Comparison of ENCODE assay signal across 23 cellular contexts in the genomic region with DNA sequence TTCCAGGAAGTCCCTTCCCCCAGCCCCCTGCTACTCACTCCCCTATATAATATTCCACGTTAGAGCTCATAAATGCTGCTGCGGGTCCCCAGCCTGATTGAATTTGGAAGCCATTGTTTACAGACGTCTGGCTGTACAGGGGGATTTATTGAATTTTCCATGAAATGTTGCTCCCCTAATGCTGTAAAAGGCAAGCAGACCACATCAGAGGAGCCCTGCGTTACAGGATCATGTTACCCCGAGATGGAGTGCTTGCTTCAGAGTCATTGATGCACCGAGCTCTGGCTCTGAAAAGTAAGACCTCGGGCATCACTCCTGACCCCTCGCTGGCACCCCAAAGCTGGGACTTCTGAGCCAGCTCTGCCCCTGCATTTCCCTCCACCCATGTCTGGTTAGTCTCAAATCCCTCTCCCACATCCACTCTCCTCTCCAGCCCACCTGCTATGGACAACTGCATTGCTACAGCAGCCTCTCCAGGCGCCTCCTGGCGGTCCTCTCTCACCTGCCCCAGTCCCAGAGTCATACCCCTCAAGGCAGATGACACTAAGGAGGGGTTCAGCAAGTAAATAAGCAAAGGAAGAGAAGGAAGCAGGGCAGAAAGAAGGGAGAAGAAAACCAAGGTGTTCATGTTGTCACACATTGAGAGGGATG.
DNase-seq lines count a peak whose midpoint lies in the region; ATAC-seq and TF ChIP-seq lines count a peak whose summit lies in the region.
"Had no signal": no experiment of that assay in that cellular context is flagged by ENCODE, and none has a peak within 500 bp of the region (broad histone marks: within the 10 kb centered on the region; RNA-seq: fewer than 3 reads in every experiment).

No MANE protein-coding gene starts in this region.

- peaks cover 71% of the 10 kb centered on the region for H3K27me3 Mint-ChIP-seq in HFFc6 (ENCODE audit: insufficient read depth)
- peaks cover 9% of the 10 kb centered on the region for H3K27me3 Mint-ChIP-seq in activated CD4-positive, alpha-beta T cell treated with anti-CD3 and anti-CD28 coated beads, Interleukin-2, amount 10 ng/mL, durations not matched to agents 24 days and 14 days
- peaks cover 17% of the 10 kb centered on the region for H3K27me3 Mint-ChIP-seq in activated T-cell treated with anti-CD3 and anti-CD28 coated beads, Interleukin-2, amount 50 U/mL, for 72 hours (ENCODE audit: low read depth)
- peaks cover 16 to 56% of the 10 kb centered on the region in 2 donors for H3K27me3 Mint-ChIP-seq in effector memory CD8-positive, alpha-beta T cell

- H3K27ac ChIP-seq in angular gyrus (ENCODE audit: low read depth, low read length), result peak overlapping the region; percentile 62
- H3K27ac ChIP-seq: epithelial cell of prostate, neutrophil, psoas muscle, suprapubic skin had no signal

- H3K36me3 Mint-ChIP-seq in HFFc6 (ENCODE audit: low read depth), result no peaks in the 10 kb centered on the region
- no peaks in the 10 kb centered on the region for H3K36me3 Mint-ChIP-seq in activated CD4-positive, alpha-beta T cell treated with anti-CD3 and anti-CD28 coated beads, Interleukin-2, amount 10 ng/mL, durations not matched to agents 24 days and 14 days (ENCODE audit: low read depth)
- H3K36me3 Mint-ChIP-seq in activated T-cell treated with anti-CD3 and anti-CD28 coated beads, Interleukin-2, amount 50 U/mL, for 72 hours (ENCODE audit: insufficient read depth in 2 of 2), result no peaks in the 10 kb centered on the region
- no peaks in the 10 kb centered on the region for H3K36me3 Mint-ChIP-seq in effector memory CD8-positive, alpha-beta T cell (ENCODE audit: insufficient read depth)
- H3K36me3 Mint-ChIP-seq: stimulated activated effector memory CD8-positive, alpha-beta T cell treated with anti-CD3 and anti-CD28 coated beads, Interleukin-12 subunit alpha, Interleukin-12 subunit beta, amount 100 ng/mL, for 72 hours had no signal

- intact Hi-C loops in activated CD4-positive, alpha-beta T cell treated with anti-CD3 and anti-CD28 coated beads, Interleukin-2, amount 10 ng/mL, durations not matched to agents 24 days and 14 days (cut with micrococcal nuclease), result no loop called here

- no peak overlapping the region for H3K4me3 Mint-ChIP-seq in HFFc6
- no peak overlapping the region for H3K4me3 Mint-ChIP-seq in activated CD4-positive, alpha-beta T cell treated with anti-CD3 and anti-CD28 coated beads, Interleukin-2, amount 10 ng/mL, durations not matched to agents 24 days and 14 days
- H3K4me3 Mint-ChIP-seq in activated T-cell treated with anti-CD3 and anti-CD28 coated beads, Interleukin-2, amount 50 U/mL, for 72 hours, result no peak overlapping the region
- no peak overlapping the region for H3K4me3 Mint-ChIP-seq in effector memory CD8-positive, alpha-beta T cell
- H3K4me3 Mint-ChIP-seq: activated CD8-positive, alpha-beta T cell treated with anti-CD3 and anti-CD28 coated beads, Interleukin-2, amount 10 ng/mL, durations not matched to agents 7 days and 5 days; stimulated activated effector memory CD8-positive, alpha-beta T cell treated with anti-CD3 and anti-CD28 coated beads, Interleukin-12 subunit alpha, Interleukin-12 subunit beta, amount 100 ng/mL, for 72 hours had no signal

- DNase-seq in GM12865 (ENCODE audit: low read depth) (peak; percentile 3), HFFc6 (no peak), iPS-NIHi7 (ENCODE audit: extremely low spot score) (peak; percentile 53), D341Med (ENCODE audit: low spot score) (no peak)
- no peak for DNase-seq in activated CD4-positive, alpha-beta T cell treated with anti-CD3 and anti-CD28 coated beads, Interleukin-2, amount 10 ng/mL, durations not matched to agents 24 days and 14 days
- no peak for DNase-seq in activated T-cell treated with anti-CD3 and anti-CD28 coated beads, Interleukin-2, amount 50 U/mL, for 72 hours
- no peak for DNase-seq in effector memory CD8-positive, alpha-beta T cell
- DNase-seq: activated CD8-positive, alpha-beta T cell treated with anti-CD3 and anti-CD28 coated beads, Interleukin-2, amount 10 ng/mL, durations not matched to agents 7 days and 5 days; activated naive CD4-positive, alpha-beta T cell treated with Interleukin-2 at 50 U/mL for 16 hours; activated T-cell treated with anti-CD3 and anti-CD28 coated beads, Interleukin-2, amount 50 U/mL, for 1 hour; C1 segment of cervical spinal cord; HCEC 1CT; kidney; NCI-H2107; NCI-H524; psoas muscle; stimulated activated CD4-positive, alpha-beta T cell treated with anti-CD3 and anti-CD28 coated beads, Interleukin-2, amount 100 ng/mL, for 24 hours had no signal

- TF ChIP-seq CTCF in GM12865 (IDR thresholded peaks at IDR 0.05; ENCODE audit: insufficient read depth, low read depth, low read length, missing control alignments) (no peak), HFFc6 (IDR thresholded peaks at IDR 0.05) (peak; percentile 32; the same call in 1 of the 2 replicates)

- no peak overlapping the region for H3K27ac Mint-ChIP-seq in HFFc6
- no peak overlapping the region for H3K27ac Mint-ChIP-seq in activated CD4-positive, alpha-beta T cell treated with anti-CD3 and anti-CD28 coated beads, Interleukin-2, amount 10 ng/mL, durations not matched to agents 24 days and 14 days
- no peak overlapping the region for H3K27ac Mint-ChIP-seq in activated T-cell treated with anti-CD3 and anti-CD28 coated beads, Interleukin-2, amount 50 U/mL, for 72 hours
- no peak overlapping the region for H3K27ac Mint-ChIP-seq in effector memory CD8-positive, alpha-beta T cell
- H3K27ac Mint-ChIP-seq: activated CD8-positive, alpha-beta T cell treated with anti-CD3 and anti-CD28 coated beads, Interleukin-2, amount 10 ng/mL, durations not matched to agents 7 days and 5 days; stimulated activated effector memory CD8-positive, alpha-beta T cell treated with anti-CD3 and anti-CD28 coated beads, Interleukin-12 subunit alpha, Interleukin-12 subunit beta, amount 100 ng/mL, for 72 hours had no signal

- no peaks in the 10 kb centered on the region for H3K4me1 Mint-ChIP-seq in HFFc6 (ENCODE audit: low read depth)
- no peaks in the 10 kb centered on the region for H3K4me1 Mint-ChIP-seq in activated CD4-positive, alpha-beta T cell treated with anti-CD3 and anti-CD28 coated beads, Interleukin-2, amount 10 ng/mL, durations not matched to agents 24 days and 14 days
- no peaks in the 10 kb centered on the region for H3K4me1 Mint-ChIP-seq in activated T-cell treated with anti-CD3 and anti-CD28 coated beads, Interleukin-2, amount 50 U/mL, for 72 hours (ENCODE audit: low read depth)
- H3K4me1 Mint-ChIP-seq in effector memory CD8-positive, alpha-beta T cell (ENCODE audit: low read depth in 2 of 2), result no peaks in the 10 kb centered on the region
- H3K4me1 Mint-ChIP-seq: stimulated activated effector memory CD8-positive, alpha-beta T cell treated with anti-CD3 and anti-CD28 coated beads, Interleukin-12 subunit alpha, Interleukin-12 subunit beta, amount 100 ng/mL, for 72 hours had no signal

- no peak for ATAC-seq in activated T-cell treated with anti-CD3 and anti-CD28 coated beads, Interleukin-2, amount 50 U/mL, for 72 hours (replicated peaks in 1 of 2)
- ATAC-seq in effector memory CD8-positive, alpha-beta T cell (replicated peaks), result no peak
- ATAC-seq: activated CD4-positive, CD25-positive, alpha-beta regulatory T cell treated with anti-CD3 and anti-CD28 coated beads, Interleukin-2, amount 50 U/mL, for 24 hours; activated CD8-positive, alpha-beta T cell treated with anti-CD3 and anti-CD28 coated beads, Interleukin-2, amount 10 ng/mL, durations not matched to agents 7 days and 5 days; psoas muscle; stimulated activated effector memory CD8-positive, alpha-beta T cell treated with anti-CD3 and anti-CD28 coated beads, Interleukin-12 subunit alpha, Interleukin-12 subunit beta, amount 100 ng/mL, for 72 hours had no signal

- H3K4me3 ChIP-seq in GM12865 (ENCODE audit: low read depth, low read length), result no peak overlapping the region
- H3K4me3 ChIP-seq: psoas muscle, suprapubic skin had no signal

- H3K9me3 Mint-ChIP-seq in HFFc6, result no peaks in the 10 kb centered on the region
- no peaks in the 10 kb centered on the region for H3K9me3 Mint-ChIP-seq in activated CD4-positive, alpha-beta T cell treated with anti-CD3 and anti-CD28 coated beads, Interleukin-2, amount 10 ng/mL, durations not matched to agents 24 days and 14 days
- no peaks in the 10 kb centered on the region for H3K9me3 Mint-ChIP-seq in activated T-cell treated with anti-CD3 and anti-CD28 coated beads, Interleukin-2, amount 50 U/mL, for 72 hours
- no peaks in the 10 kb centered on the region for H3K9me3 Mint-ChIP-seq in effector memory CD8-positive, alpha-beta T cell
- H3K9me3 Mint-ChIP-seq: stimulated activated effector memory CD8-positive, alpha-beta T cell treated with anti-CD3 and anti-CD28 coated beads, Interleukin-12 subunit alpha, Interleukin-12 subunit beta, amount 100 ng/mL, for 72 hours had no signal

Comparison
In these comparisons a context has a peak if more than half of its experiments do, and no peak if none do; other contexts are left out.
1. DNase-seq: peak in GM12865 (single experiment) and iPS-NIHi7 (single experiment); none in HFFc6 (single experiment), activated CD4-positive, alpha-beta T cell treated with anti-CD3 and anti-CD28 coated beads, Interleukin-2, amount 10 ng/mL, durations not matched to agents 24 days and 14 days (single experiment), D341Med (single experiment), activated T-cell treated with anti-CD3 and anti-CD28 coated beads, Interleukin-2, amount 50 U/mL, for 72 hours (0 of 2) and effector memory CD8-positive, alpha-beta T cell (0 of 3).